7 cellular contexts compared by ENCODE assay signal in the genomic region with DNA sequence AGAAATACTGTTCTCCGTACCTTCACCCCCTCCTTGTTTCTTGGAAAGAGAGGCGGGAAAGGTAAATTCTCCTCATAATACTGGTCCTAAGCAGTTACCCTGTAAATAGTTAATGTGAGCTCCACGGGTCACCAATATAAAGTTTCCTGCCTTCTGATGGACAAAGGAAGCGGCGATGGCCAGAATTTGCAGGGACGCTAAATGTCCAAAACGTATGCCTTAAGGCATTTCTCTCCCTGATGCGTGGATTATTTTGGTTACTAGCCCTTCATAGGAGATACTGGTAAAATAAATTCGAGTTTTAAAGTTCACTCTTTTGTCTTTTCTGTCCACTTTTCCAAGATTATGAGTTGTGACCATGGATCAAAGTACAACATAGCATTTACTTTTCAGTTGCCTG. TPM values are rescaled to one million over a fixed set of nuclear protein-coding genes. Genes with fewer than 3 reads are reported as not detected.
DNase-seq lines count a peak whose midpoint lies in the region; TF ChIP-seq lines count a peak whose summit lies in the region.

No MANE protein-coding gene starts in this region.

- H3K36me3 ChIP-seq in iPS-15b (ENCODE audit: control insufficient read depth, insufficient read depth, low read length), result no peaks in the 10 kb centered on the region
- H3K36me3 ChIP-seq in spleen, result peaks cover 0 to 22% (median 0%) of the 10 kb centered on the region in 6 donors
- no peaks in the 10 kb centered on the region for H3K36me3 ChIP-seq in SJCRH30

- H3K9me3 ChIP-seq in iPS-15b (ENCODE audit: control insufficient read depth, insufficient read depth, low read length) (no peaks in the 10 kb centered on the region), spleen (no peaks in the 10 kb centered on the region), SJCRH30 (replicated peaks) (no peaks in the 10 kb centered on the region)

- intact Hi-C loops in activated T-helper 2 cell treated with anti-CD3 and anti-CD28 coated beads, Interferon-gamma antibody, Interleukin-2, Interleukin-4, amounts not matched to agents 10 μg/mL and 5 μg/mL and 100 μg/mL, durations not matched to agents 14 hours and 24 hours and 36 hours (cut with micrococcal nuclease), result loop anchor here (2.0 to 10.0 kb wide), 4 partner anchors 64 to 306 kb away; no protein-coding TSS in a partner anchor
- intact Hi-C loops in spleen (cut with DNase I; ENCODE audit: low total_unique reads), result no loop called here

- 15 to 26% (median 19%) methylated on average over 9 of the region's 9 CpGs for WGBS in spleen, 5 donors

- H3K27me3 Mint-ChIP-seq in activated T-helper 2 cell treated with anti-CD3 and anti-CD28 coated beads, Interferon-gamma antibody, Interleukin-2, Interleukin-4, amounts not matched to agents 10 μg/mL and 5 μg/mL and 100 μg/mL, durations not matched to agents 14 hours and 24 hours and 36 hours (ENCODE audit: low read depth), result peaks cover 53% of the 10 kb centered on the region

- H3K27ac ChIP-seq in spleen, result peak overlapping the region in 7 of 8 donors; percentile 69 to 88 (median 78)
- no peak overlapping the region for H3K27ac ChIP-seq in SJCRH30

- DNase-seq in HFF-Myc (ENCODE audit: extremely low read depth, low read depth) (no peak), spleen (no peak), NCI-H748 (lab: John Stamatoyannopoulos, UW; ENCODE audit: unreplicated experiment) (no peak), SJCRH30 (no peak)
- no peak for DNase-seq in activated T-helper 2 cell treated with anti-CD3 and anti-CD28 coated beads, Interferon-gamma antibody, Interleukin-2, Interleukin-4, amounts not matched to agents 10 μg/mL and 5 μg/mL and 100 μg/mL, durations not matched to agents 14 hours and 24 hours and 36 hours (ENCODE audit: low spot score)
- no peak for DNase-seq in stimulated activated CD4-positive, alpha-beta T cell treated with anti-CD3 and anti-CD28 coated beads, Interleukin-4, amount 100 ng/mL, for 1 hour

- H3K27me3 ChIP-seq in iPS-15b (ENCODE audit: control insufficient read depth, insufficient read depth, low read length), result peaks cover 22% of the 10 kb centered on the region
- peaks cover 0 to 28% (median 7%) of the 10 kb centered on the region in 7 donors for H3K27me3 ChIP-seq in spleen (replicated peaks in 1 of 7)
- no peaks in the 10 kb centered on the region; the same call in 1 of the 2 replicates for H3K27me3 ChIP-seq in SJCRH30

- H3K27ac Mint-ChIP-seq in activated T-helper 2 cell treated with anti-CD3 and anti-CD28 coated beads, Interferon-gamma antibody, Interleukin-2, Interleukin-4, amounts not matched to agents 10 μg/mL and 5 μg/mL and 100 μg/mL, durations not matched to agents 14 hours and 24 hours and 36 hours, result peak overlapping the region; percentile 83

- no peak for TF ChIP-seq POLR2A in spleen (IDR thresholded peaks at IDR 0.05)

- H3K9ac ChIP-seq in iPS-15b (ENCODE audit: low read depth, low read length), result peak overlapping the region; percentile 74

- H3K9me3 Mint-ChIP-seq in activated T-helper 2 cell treated with anti-CD3 and anti-CD28 coated beads, Interferon-gamma antibody, Interleukin-2, Interleukin-4, amounts not matched to agents 10 μg/mL and 5 μg/mL and 100 μg/mL, durations not matched to agents 14 hours and 24 hours and 36 hours, result no peaks in the 10 kb centered on the region

- H3K36me3 Mint-ChIP-seq in activated T-helper 2 cell treated with anti-CD3 and anti-CD28 coated beads, Interferon-gamma antibody, Interleukin-2, Interleukin-4, amounts not matched to agents 10 μg/mL and 5 μg/mL and 100 μg/mL, durations not matched to agents 14 hours and 24 hours and 36 hours (ENCODE audit: low read depth), result peaks cover 25% of the 10 kb centered on the region

- H3K4me1 ChIP-seq in iPS-15b (ENCODE audit: control insufficient read depth, insufficient read depth, low read length) (no peaks in the 10 kb centered on the region), spleen (peaks cover 0 to 32% (median 11%) of the 10 kb centered on the region in 6 donors), SJCRH30 (no peaks in the 10 kb centered on the region)

- TF ChIP-seq CTCF in HFF-Myc (IDR thresholded peaks at IDR 0.05; ENCODE audit: low read depth, low read length, missing control alignments) (no peak), spleen (IDR thresholded peaks at IDR 0.05 in 8 of 11, conservative IDR thresholded peaks at IDR 0.05 in 3 of 11) (no peak)

- peak overlapping the region; percentile 54 for H3K4me3 ChIP-seq in HFF-Myc (replicated peaks; ENCODE audit: low read depth, low read length)
- H3K4me3 ChIP-seq in iPS-15b (ENCODE audit: low read depth, low read length), result peak overlapping the region; percentile 58
- H3K4me3 ChIP-seq in spleen, result peak overlapping the region in 7 of 8 donors; percentile 29 to 73 (median 44)
- H3K4me3 ChIP-seq in SJCRH30, result no peak overlapping the region

- peak overlapping the region; percentile 87 for H3K4me3 Mint-ChIP-seq in activated T-helper 2 cell treated with anti-CD3 and anti-CD28 coated beads, Interferon-gamma antibody, Interleukin-2, Interleukin-4, amounts not matched to agents 10 μg/mL and 5 μg/mL and 100 μg/mL, durations not matched to agents 14 hours and 24 hours and 36 hours (ENCODE audit: low read depth)

- peaks cover 18% of the 10 kb centered on the region for H3K4me1 Mint-ChIP-seq in activated T-helper 2 cell treated with anti-CD3 and anti-CD28 coated beads, Interferon-gamma antibody, Interleukin-2, Interleukin-4, amounts not matched to agents 10 μg/mL and 5 μg/mL and 100 μg/mL, durations not matched to agents 14 hours and 24 hours and 36 hours (ENCODE audit: low read depth)

RNA-seq across cellular contexts. Expression of gene PTGS2, which starts 0.9 kb away (rescaled TPM):
- 109 and 112 TPM in 2 replicates for total RNA-seq in activated T-helper 2 cell treated with anti-CD3 and anti-CD28 coated beads, Interferon-gamma antibody, Interleukin-2, Interleukin-4, amounts not matched to agents 10 μg/mL and 5 μg/mL and 100 μg/mL, durations not matched to agents 14 hours and 24 hours and 36 hours
- 1 to 10 TPM; 1.3 to 8.3 (median 3.6) TPM for total RNA-seq in spleen
- under 1 TPM; 0.20 to 0.42 (median 0.30) TPM for polyA plus RNA-seq in spleen
- not detected in 2 replicates for total RNA-seq in SJCRH30 (2014; rRNA removed; shearing (Covaris generic))

Comparison
In these comparisons a context has a peak if more than half of its experiments do, and no peak if none do; other contexts are left out.
1. RNA of gene PTGS2, which starts 0.9 kb away (total RNA-seq): 109 to 112 TPM in activated T-helper 2 cell treated with anti-CD3 and anti-CD28 coated beads, Interferon-gamma antibody, Interleukin-2, Interleukin-4, amounts not matched to agents 10 μg/mL and 5 μg/mL and 100 μg/mL, durations not matched to agents 14 hours and 24 hours and 36 hours; 1.3 to 8.3 TPM in spleen and not detected in SJCRH30; every median in the first group is over 10 times any median in the second.